ENCODE assay signal across 12 cellular contexts in genomic region chr3:57694146-57694545, GRCh38. TPM values are rescaled to one million over a fixed set of nuclear protein-coding genes. Genes with fewer than 3 reads are reported as not detected.
A peak's percentile ranks its signal among the peaks of the same experiment; 100 is the strongest.
DNase-seq lines count a peak whose midpoint lies in the region; ATAC-seq and TF ChIP-seq lines count a peak whose summit lies in the region.
"Had no signal": no experiment of that assay in that cellular context is flagged by ENCODE, and none has a peak within 500 bp of the region (broad histone marks: within the 10 kb centered on the region; RNA-seq: fewer than 3 reads in every experiment).

No MANE protein-coding gene starts in this region.

- H3K36me3 ChIP-seq in esophagus (ENCODE audit: control insufficient read depth in 2 of 2, insufficient read depth in 2 of 2, low read length in 1 of 2) = no peaks in the 10 kb centered on the region
- no peaks in the 10 kb centered on the region for H3K36me3 ChIP-seq in Peyer's patch

- no peak for ATAC-seq in activated T-cell treated with anti-CD3 and anti-CD28 coated beads, Interleukin-2, amount 50 U/mL, for 72 hours (replicated peaks in 1 of 2)
- ATAC-seq in T-helper 17 cell (no peak), HG03342 (IDR thresholded peaks at IDR 0.05; ENCODE audit: unreplicated experiment) (no peak)

- 89 to 90% methylated on average over 13 of the region's 13 CpGs for WGBS in esophagus, 2 donors

- no peaks in the 10 kb centered on the region for H3K9me3 ChIP-seq in T-helper 17 cell (ENCODE audit: control insufficient read depth, low read length, poor library complexity, severe bottlenecking)
- H3K9me3 ChIP-seq in esophagus (ENCODE audit: control insufficient read depth in 2 of 2, insufficient read depth in 1 of 2, low read depth in 1 of 2, low read length in 1 of 2) = no peaks in the 10 kb centered on the region
- no peaks in the 10 kb centered on the region for H3K9me3 ChIP-seq in Peyer's patch

- H3K27ac ChIP-seq in esophagus (ENCODE audit: low read depth in 2 of 2, low read length in 1 of 2) = peak overlapping the region; percentile 7 to 78
- no peak overlapping the region for H3K27ac ChIP-seq in Peyer's patch
- H3K27ac ChIP-seq: parathyroid adenoma had no signal

- H3K27me3 Mint-ChIP-seq in activated T-cell treated with anti-CD3 and anti-CD28 coated beads, Interleukin-2, amount 50 U/mL, for 72 hours (ENCODE audit: low read depth) = no peaks in the 10 kb centered on the region
- no peaks in the 10 kb centered on the region for H3K27me3 Mint-ChIP-seq in T-helper 17 cell

- peak overlapping the region; percentile 54 to 95 for H3K4me3 Mint-ChIP-seq in activated T-cell treated with anti-CD3 and anti-CD28 coated beads, Interleukin-2, amount 50 U/mL, for 72 hours
- H3K4me3 Mint-ChIP-seq in T-helper 17 cell = peak overlapping the region; percentile 55

- TF ChIP-seq CTCF in Peyer's patch (IDR thresholded peaks at IDR 0.05) = no peak

- H3K4me3 ChIP-seq in esophagus (ENCODE audit: low read depth in 1 of 2, low read length in 2 of 2) (no peak overlapping the region), Peyer's patch (no peak overlapping the region)

- TF ChIP-seq POLR2A in Peyer's patch (IDR thresholded peaks at IDR 0.05) = no peak

- DNase-seq in activated T-cell treated with anti-CD3 and anti-CD28 coated beads, Interleukin-2, amount 50 U/mL, for 72 hours = no peak
- DNase-seq in activated T-cell treated with anti-CD3 and anti-CD28 coated beads for 4 hours (no peak), T-helper 17 cell (no peak), renal cortical epithelial cell (ENCODE audit: low read depth) (peak; percentile 57), Peyer's patch (no peak), NCI-H1092 (lab: John Stamatoyannopoulos, UW) (no peak)
- DNase-seq: ACHN, NCI-H2081, T1000 had no signal

- H3K36me3 Mint-ChIP-seq in activated T-cell treated with anti-CD3 and anti-CD28 coated beads, Interleukin-2, amount 50 U/mL, for 72 hours (ENCODE audit: insufficient read depth in 2 of 2) = no peaks in the 10 kb centered on the region
- H3K36me3 Mint-ChIP-seq in T-helper 17 cell (ENCODE audit: low read depth) = no peaks in the 10 kb centered on the region

- H3K4me1 ChIP-seq in esophagus (ENCODE audit: control insufficient read depth in 2 of 2, insufficient read depth in 2 of 2, low read length in 1 of 2) (no peaks in the 10 kb centered on the region), Peyer's patch (peaks cover 0 to 21% (median 3%) of the 10 kb centered on the region in 4 donors)

- H3K27me3 ChIP-seq in esophagus (ENCODE audit: control insufficient read depth in 1 of 2, insufficient read depth in 2 of 2, low read length in 2 of 2) = no peaks in the 10 kb centered on the region
- no peaks in the 10 kb centered on the region for H3K27me3 ChIP-seq in Peyer's patch

- H3K27ac Mint-ChIP-seq in activated T-cell treated with anti-CD3 and anti-CD28 coated beads, Interleukin-2, amount 50 U/mL, for 72 hours = no peak overlapping the region
- H3K27ac Mint-ChIP-seq in T-helper 17 cell = no peak overlapping the region

- peaks cover 27% of the 10 kb centered on the region for H3K4me1 Mint-ChIP-seq in activated T-cell treated with anti-CD3 and anti-CD28 coated beads, Interleukin-2, amount 50 U/mL, for 72 hours (ENCODE audit: low read depth)
- peaks cover 11% of the 10 kb centered on the region for H3K4me1 Mint-ChIP-seq in T-helper 17 cell

- H3K9me3 Mint-ChIP-seq in activated T-cell treated with anti-CD3 and anti-CD28 coated beads, Interleukin-2, amount 50 U/mL, for 72 hours = no peaks in the 10 kb centered on the region

RNA-seq across cellular contexts. Expression of gene DENND6A, which starts 1.3 kb away (rescaled TPM):
- 10 to 100 TPM; 19.1 to 22.5 TPM for total RNA-seq in activated T-cell treated with anti-CD3 and anti-CD28 coated beads, Interleukin-2, amount 50 U/mL, for 72 hours
- total RNA-seq in T-helper 17 cell = 10 to 100 TPM; 38.9 to 49.7 TPM
- 1 to 10 TPM; 6.0 to 6.8 TPM for polyA plus RNA-seq in esophagus
- total RNA-seq in renal cortical epithelial cell = 26.7 and 32.6 TPM in 2 replicates
- total RNA-seq in Peyer's patch = 10 to 100 TPM; 15.2 to 36.3 (median 24.5) TPM

Comparison
In these comparisons a context has a peak if more than half of its experiments do, and no peak if none do; other contexts are left out.
1. H3K27ac ChIP-seq: peak in esophagus (2 of 2); none in Peyer's patch (0 of 4).